Comparison of ENCODE assay signal across 9 cellular contexts in the genomic region with DNA sequence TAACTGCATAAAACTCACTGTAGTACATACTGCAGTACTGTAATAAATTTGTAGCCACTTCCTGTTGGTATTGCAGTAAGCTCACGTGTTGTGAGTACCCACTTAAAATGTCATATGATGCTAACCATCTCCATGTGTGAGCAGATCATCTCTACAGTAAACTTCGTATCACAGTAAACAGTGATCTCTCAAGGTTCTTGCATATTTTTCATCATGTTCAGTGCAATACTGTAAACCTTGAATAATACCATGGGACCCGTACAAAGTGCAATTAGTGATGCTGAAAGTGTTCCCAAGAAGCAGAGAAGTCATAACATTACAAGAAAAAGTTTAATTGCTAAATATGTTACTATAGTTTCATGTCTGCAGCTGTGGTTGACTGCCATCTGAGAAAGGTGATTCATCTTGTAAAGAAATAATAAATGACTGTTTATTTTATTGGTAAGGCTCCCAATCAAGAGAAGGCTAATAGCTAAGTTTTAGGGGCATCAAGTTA.
DNase-seq lines count a peak whose midpoint lies in the region; ATAC-seq and TF ChIP-seq lines count a peak whose summit lies in the region.
"Had no signal": no experiment of that assay in that cellular context is flagged by ENCODE, and none has a peak within 500 bp of the region (broad histone marks: within the 10 kb centered on the region; RNA-seq: fewer than 3 reads in every experiment).

No MANE protein-coding gene starts in this region.

- no peaks in the 10 kb centered on the region for H3K9me3 ChIP-seq in stomach

- peaks cover 31 to 32% of the 10 kb centered on the region in 2 donors for H3K4me1 Mint-ChIP-seq in natural killer cell

- H3K27me3 Mint-ChIP-seq in natural killer cell (ENCODE audit: low read depth in 2 of 2) = no peaks in the 10 kb centered on the region

- H3K27me3 ChIP-seq in stomach = no peaks in the 10 kb centered on the region

- no peak overlapping the region for H3K4me3 ChIP-seq in stomach

- no peak overlapping the region for H3K27ac ChIP-seq in stomach

- ATAC-seq in GM18502 (IDR thresholded peaks at IDR 0.05; ENCODE audit: poor library complexity, unreplicated experiment) = peak; percentile 80
- ATAC-seq in GM21526 (IDR thresholded peaks at IDR 0.05; ENCODE audit: low FRiP score, unreplicated experiment) = peak; percentile 70
- peak; percentile 94 to 98 (median 96) for ATAC-seq in natural killer cell

- no peak for TF ChIP-seq EP300 in stomach (IDR thresholded peaks at IDR 0.05)

- H3K4me1 ChIP-seq in stomach = peaks cover 0 to 7% (median 2%) of the 10 kb centered on the region in 4 donors

- TF ChIP-seq POLR2A in stomach (IDR thresholded peaks at IDR 0.05) = no peak

- peaks cover under 1% of the 10 kb centered on the region for H3K36me3 Mint-ChIP-seq in natural killer cell

- DNase-seq in LHCN-M2 (ENCODE audit: low read depth) = peak; percentile 61
- no peak for DNase-seq in natural killer cell
- no peak for DNase-seq in stimulated activated naive CD4-positive, alpha-beta T cell treated with Interleukin-2 at 50 U/mL for 16 hours (lab: John Stamatoyannopoulos, UW)
- DNase-seq in stomach = no peak
- DNase-seq in cerebellar nuclear complex (lab: John Stamatoyannopoulos, UW) = no peak
- DNase-seq: NCI-H226 had no signal

- no peaks in the 10 kb centered on the region for H3K36me3 ChIP-seq in stomach

- WGBS in stomach, 5 donors = 62 to 79% (median 74%) methylated on average over 3 of the region's 3 CpGs

- intact Hi-C loops in natural killer cell (cut with micrococcal nuclease) (no loop called here), stomach (cut with DNase I; ENCODE audit: low total_unique reads) (no loop called here)

- no peak overlapping the region for H3K4me3 Mint-ChIP-seq in natural killer cell

- no peaks in the 10 kb centered on the region for H3K9me3 Mint-ChIP-seq in natural killer cell

- H3K27ac Mint-ChIP-seq in natural killer cell = peak overlapping the region; percentile 7 to 67
- H3K27ac Mint-ChIP-seq: activated naive CD4-positive, alpha-beta T cell treated with anti-CD3 and anti-CD28 coated beads, Interleukin-2, amount 50 U/mL, for 72 hours had no signal

- TF ChIP-seq CTCF in natural killer cell (IDR thresholded peaks at IDR 0.05) (no peak), stomach (IDR thresholded peaks at IDR 0.05) (no peak)
